ENCODE assay signal across 1 cellular context in genomic region chr7:107609861-107610260, GRCh38.
TF ChIP-seq lines count a peak whose summit lies in the region.

No MANE protein-coding gene starts in this region.

TF ChIP-seq in endothelial cell of umbilical vein, 7 proteins besides CTCF, POLR2A, EP300 and RAD21:
- TF ChIP-seq POLR2AphosphoS5 (IDR thresholded peaks at IDR 0.05; ENCODE audit: insufficient read depth, low read depth, low read length): no peak
- TF ChIP-seq JUN (IDR thresholded peaks at IDR 0.05; ENCODE audit: borderline replicate concordance, insufficient read depth, insufficient read length, low read depth): no peak
- TF ChIP-seq FOS (IDR thresholded peaks at IDR 0.05; ENCODE audit: borderline replicate concordance, insufficient read depth, low read length): no peak
- no peak for TF ChIP-seq EZH2 (IDR thresholded peaks at IDR 0.05; ENCODE audit: borderline replicate concordance, low read depth, low read length, severe bottlenecking)
- no peak for TF ChIP-seq MYC (IDR thresholded peaks at IDR 0.05; ENCODE audit: low read depth, low read length)
- TF ChIP-seq, protein P1, sequence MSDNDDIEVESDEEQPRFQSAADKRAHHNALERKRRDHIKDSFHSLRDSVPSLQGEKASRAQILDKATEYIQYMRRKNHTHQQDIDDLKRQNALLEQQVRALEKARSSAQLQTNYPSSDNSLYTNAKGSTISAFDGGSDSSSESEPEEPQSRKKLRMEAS (IDR thresholded peaks at IDR 0.05; ENCODE audit: insufficient read depth, insufficient read length): no peak
- no peak for TF ChIP-seq GATA2 (IDR thresholded peaks at IDR 0.05; ENCODE audit: insufficient read depth, insufficient read length, low read depth, low read length)
